21 cellular contexts compared by ENCODE assay signal in genomic region chr2:209298601-209299000, GRCh38.
"Had no signal": no experiment of that assay in that cellular context is flagged by ENCODE, and none has a peak within 500 bp of the region (broad histone marks: within the 10 kb centered on the region; RNA-seq: fewer than 3 reads in every experiment).

No MANE protein-coding gene starts in this region.

- H3K4me1 Mint-ChIP-seq: naive thymus-derived CD4-positive, alpha-beta T cell; nephron progenitor cell; stimulated activated memory B cell treated with anti-CD40 and anti-IgM and Interleukin-4, amounts not matched to agents 10 μg/mL and 1 μg/mL and 100 μg/mL, for 72 hours had no signal

- H3K4me3 ChIP-seq: dorsolateral prefrontal cortex, left lung, psoas muscle, sigmoid colon, testis, tibial artery had no signal

- H3K9me3 Mint-ChIP-seq: stimulated activated memory B cell treated with anti-CD40 and anti-IgM and Interleukin-4, amounts not matched to agents 10 μg/mL and 1 μg/mL and 100 μg/mL, for 72 hours; type B pancreatic cell had no signal

- H3K36me3 ChIP-seq: left lung, sigmoid colon, tibial artery had no signal

- H3K36me3 Mint-ChIP-seq: naive thymus-derived CD4-positive, alpha-beta T cell; stimulated activated memory B cell treated with anti-CD40 and anti-IgM and Interleukin-4, amounts not matched to agents 10 μg/mL and 1 μg/mL and 100 μg/mL, for 72 hours; type B pancreatic cell had no signal

- H3K9me3 ChIP-seq: left lung, psoas muscle, sigmoid colon, testis, tibial artery had no signal

- ATAC-seq: left cardiac atrium; left lung; naive thymus-derived CD4-positive, alpha-beta T cell; psoas muscle; right cardiac atrium; stimulated activated memory B cell treated with anti-CD40 and anti-IgM and Interleukin-4, amounts not matched to agents 10 μg/mL and 1 μg/mL and 100 μg/mL, for 72 hours; stimulated activated naive CD8-positive, alpha-beta T cell treated with anti-CD3 and anti-CD28 coated beads, Interleukin-15, Interleukin-2, amounts not matched to agents 100 U/mL and 50 U/mL, for 24 hours had no signal

- H3K4me1 ChIP-seq: left lung, psoas muscle, sigmoid colon, testis, tibial artery had no signal

- DNase-seq: dorsolateral prefrontal cortex; effector CD4-positive, alpha-beta T cell; head of caudate nucleus; left cardiac atrium; left lung; mesenchymal stem cell; midbrain; naive thymus-derived CD4-positive, alpha-beta T cell; nephron progenitor cell; nucleus accumbens; psoas muscle; right cardiac atrium; sigmoid colon; stimulated activated CD4-positive, alpha-beta T cell treated with anti-CD3 and anti-CD28 coated beads, Interleukin-2, amount 100 ng/mL, for 24 hours; stimulated activated CD4-positive, alpha-beta T cell treated with anti-CD3 and anti-CD28 coated beads, Interleukin-4, amount 100 ng/mL, for 4 hours; stimulated activated naive CD8-positive, alpha-beta T cell treated with anti-CD3 and anti-CD28 coated beads, Interleukin-15, Interleukin-2, amounts not matched to agents 100 U/mL and 50 U/mL, for 24 hours; substantia nigra; testis; tibial artery had no signal

- H3K4me3 Mint-ChIP-seq: naive thymus-derived CD4-positive, alpha-beta T cell; nephron progenitor cell; stimulated activated memory B cell treated with anti-CD40 and anti-IgM and Interleukin-4, amounts not matched to agents 10 μg/mL and 1 μg/mL and 100 μg/mL, for 72 hours; type B pancreatic cell had no signal

- H3K27ac Mint-ChIP-seq: naive thymus-derived CD4-positive, alpha-beta T cell; nephron progenitor cell; stimulated activated memory B cell treated with anti-CD40 and anti-IgM and Interleukin-4, amounts not matched to agents 10 μg/mL and 1 μg/mL and 100 μg/mL, for 72 hours; type B pancreatic cell had no signal

- H3K27me3 Mint-ChIP-seq: naive thymus-derived CD4-positive, alpha-beta T cell; stimulated activated memory B cell treated with anti-CD40 and anti-IgM and Interleukin-4, amounts not matched to agents 10 μg/mL and 1 μg/mL and 100 μg/mL, for 72 hours had no signal

- H3K27ac ChIP-seq: dorsolateral prefrontal cortex, left lung, psoas muscle, sigmoid colon, testis, tibial artery had no signal

- H3K27me3 ChIP-seq: dorsolateral prefrontal cortex, left lung, sigmoid colon, testis, tibial artery had no signal
